In genomic region chr5:133489632-133490031, GRCh38 we compare ENCODE assay signal across 12 cellular contexts.
DNase-seq lines count a peak whose midpoint lies in the region; ATAC-seq, FAIRE-seq and TF ChIP-seq lines count a peak whose summit lies in the region.
"Had no signal": no experiment of that assay in that cellular context is flagged by ENCODE, and none has a peak within 500 bp of the region (broad histone marks: within the 10 kb centered on the region; RNA-seq: fewer than 3 reads in every experiment).

No MANE protein-coding gene starts in this region.

- H3K36me3 Mint-ChIP-seq in effector memory CD8-positive, alpha-beta T cell (ENCODE audit: insufficient read depth) = no peaks in the 10 kb centered on the region
- H3K36me3 Mint-ChIP-seq: type B pancreatic cell had no signal

- DNase-seq in A549 (ENCODE audit: low read depth in 1 of 2, low spot score in 1 of 2) = peak in 1 of 2 experiments; percentile 40
- peak; percentile 3 for DNase-seq in ELR (ENCODE audit: low read depth)
- DNase-seq in NCI-H2196 (lab: John Stamatoyannopoulos, UW; ENCODE audit: unreplicated experiment) = peak; percentile 68
- DNase-seq in effector memory CD8-positive, alpha-beta T cell = no peak
- DNase-seq in substantia nigra (lab: John Stamatoyannopoulos, UW) = no peak
- no peak for DNase-seq in HCEC 1CT
- DNase-seq: activated CD4-positive, alpha-beta T cell treated with anti-CD3 and anti-CD28 coated beads, Interleukin-2, amount 50 U/mL, for 1 hour; cerebellar nuclear complex; NCI-H446 treated with DMSO at 0.1 percent for 48 hours had no signal

- peaks cover 0 to 2% of the 10 kb centered on the region in 2 donors for H3K4me1 Mint-ChIP-seq in effector memory CD8-positive, alpha-beta T cell (ENCODE audit: low read depth in 2 of 2)

- H3K4me2 ChIP-seq in A549 = no peak overlapping the region

- FAIRE-seq in A549 (lab: Jason Lieb, UNC) = no peak

- H3K27ac ChIP-seq in A549 = no peak overlapping the region
- no peak overlapping the region for H3K27ac ChIP-seq in substantia nigra (ENCODE audit: low read depth, low read length, poor library complexity, severe bottlenecking)

- peak; percentile 40 to 53; a peak in 4 of 5 replicates for TF ChIP-seq RAD21 in A549 (conservative IDR thresholded peaks at IDR 0.05 in 1 of 2, IDR thresholded peaks at IDR 0.05 in 1 of 2)

- no peak overlapping the region for H3K27ac Mint-ChIP-seq in effector memory CD8-positive, alpha-beta T cell
- H3K27ac Mint-ChIP-seq: type B pancreatic cell had no signal

- CTCF ChIA-PET in A549 (lab: Yijun Ruan, JAX) = interaction anchor here (0.6 to 1.3 kb wide), 2 partner anchors 70 to 380 kb away, joined by 3 to 4 read pairs; no protein-coding TSS in a partner anchor

- ATAC-seq in A549 (peak; percentile 56 to 64; a peak in 4 of 6 replicates), HG03135 (IDR thresholded peaks at IDR 0.05; ENCODE audit: unreplicated experiment) (no peak), HG02678 (IDR thresholded peaks at IDR 0.05; ENCODE audit: unreplicated experiment) (no peak)
- peak; percentile 42 for ATAC-seq in effector memory CD8-positive, alpha-beta T cell (replicated peaks)

- WGBS in A549 (ENCODE audit: missing lambda C conversion rate) = 6% methylated on average over 1 of the region's 1 CpG

- POLR2A ChIA-PET in A549 (lab: Yijun Ruan, JAX) = no interaction called here

- no peak for TF ChIP-seq CTCF in A549 (IDR thresholded peaks at IDR 0.05)

- H3K4me1 ChIP-seq in A549 = no peaks in the 10 kb centered on the region

- no peak for TF ChIP-seq EP300 in A549 (IDR thresholded peaks at IDR 0.05)

- no peak overlapping the region for H3K4me3 ChIP-seq in A549

- H3K9me3 Mint-ChIP-seq in effector memory CD8-positive, alpha-beta T cell = peaks cover 0 to 2% of the 10 kb centered on the region in 2 donors
- H3K9me3 Mint-ChIP-seq: type B pancreatic cell had no signal

- H3K4me3 Mint-ChIP-seq in effector memory CD8-positive, alpha-beta T cell = no peak overlapping the region
- H3K4me3 Mint-ChIP-seq: type B pancreatic cell had no signal

- peaks cover 2 to 16% of the 10 kb centered on the region in 2 donors for H3K27me3 Mint-ChIP-seq in effector memory CD8-positive, alpha-beta T cell
- H3K27me3 Mint-ChIP-seq: type B pancreatic cell had no signal

- H3K9me3 ChIP-seq in A549 = peaks cover 7% of the 10 kb centered on the region; the same call in 1 of the 3 replicates

- no peak for TF ChIP-seq POLR2A in A549 (IDR thresholded peaks at IDR 0.05; ENCODE audit: low read length)

TF ChIP-seq in A549, 52 proteins besides CTCF, POLR2A, EP300 and RAD21:
- TF ChIP-seq ELK1 (IDR thresholded peaks at IDR 0.05; ENCODE audit: low read depth, low read length) (no peak), TFCP2L1 (CRISPR knock-in tag; IDR thresholded peaks at IDR 0.05) (no peak), HES2 (IDR thresholded peaks at IDR 0.05) (no peak), SMC3 (IDR thresholded peaks at IDR 0.05) (no peak), MAFK (IDR thresholded peaks at IDR 0.05; ENCODE audit: partially characterized antibody) (no peak), GATA3 (IDR thresholded peaks at IDR 0.05; ENCODE audit: borderline replicate concordance) (no peak), BCL3 (IDR thresholded peaks at IDR 0.05) (no peak), NPAS2 (CRISPR knock-in tag; IDR thresholded peaks at IDR 0.05; ENCODE audit: borderline replicate concordance) (no peak), RARB (CRISPR knock-in tag; IDR thresholded peaks at IDR 0.05) (no peak), FOSL2 (IDR thresholded peaks at IDR 0.05) (no peak), FOSL2 (CRISPR knock-in tag; IDR thresholded peaks at IDR 0.05) (no peak), HOXB13 (CRISPR knock-in tag; IDR thresholded peaks at IDR 0.05; ENCODE audit: low read depth) (no peak), CHD4 (IDR thresholded peaks at IDR 0.05; ENCODE audit: borderline replicate concordance) (no peak), CBX2 (IDR thresholded peaks at IDR 0.05; ENCODE audit: borderline replicate concordance, low read depth) (no peak), BHLHE40 (IDR thresholded peaks at IDR 0.05; ENCODE audit: low read depth, low read length) (no peak), EHMT2 (IDR thresholded peaks at IDR 0.05; ENCODE audit: low read depth) (no peak), ZC3H11A (IDR thresholded peaks at IDR 0.05) (no peak), HEYL (CRISPR knock-in tag; IDR thresholded peaks at IDR 0.05) (no peak), CBX8 (IDR thresholded peaks at IDR 0.05) (no peak)
- TF ChIP-seq, protein P1, sequence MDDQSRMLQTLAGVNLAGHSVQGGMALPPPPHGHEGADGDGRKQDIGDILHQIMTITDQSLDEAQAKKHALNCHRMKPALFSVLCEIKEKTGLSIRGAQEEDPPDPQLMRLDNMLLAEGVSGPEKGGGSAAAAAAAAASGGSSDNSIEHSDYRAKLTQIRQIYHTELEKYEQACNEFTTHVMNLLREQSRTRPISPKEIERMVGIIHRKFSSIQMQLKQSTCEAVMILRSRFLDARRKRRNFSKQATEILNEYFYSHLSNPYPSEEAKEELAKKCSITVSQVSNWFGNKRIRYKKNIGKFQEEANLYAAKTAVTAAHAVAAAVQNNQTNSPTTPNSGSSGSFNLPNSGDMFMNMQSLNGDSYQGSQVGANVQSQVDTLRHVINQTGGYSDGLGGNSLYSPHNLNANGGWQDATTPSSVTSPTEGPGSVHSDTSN (IDR thresholded peaks at IDR 0.05) = no peak

Comparison
In these comparisons a context has a peak if more than half of its experiments do, and no peak if none do; other contexts are left out.
1. ATAC-seq: peak in A549 (2 of 2) and effector memory CD8-positive, alpha-beta T cell (single experiment); none in HG03135 (single experiment) and HG02678 (single experiment).
2. DNase-seq: peak in ELR (single experiment) and NCI-H2196 (single experiment); none in effector memory CD8-positive, alpha-beta T cell (0 of 3), substantia nigra (0 of 49) and HCEC 1CT (single experiment).